ENCODE assay signal across 1 cellular context in the genomic region with DNA sequence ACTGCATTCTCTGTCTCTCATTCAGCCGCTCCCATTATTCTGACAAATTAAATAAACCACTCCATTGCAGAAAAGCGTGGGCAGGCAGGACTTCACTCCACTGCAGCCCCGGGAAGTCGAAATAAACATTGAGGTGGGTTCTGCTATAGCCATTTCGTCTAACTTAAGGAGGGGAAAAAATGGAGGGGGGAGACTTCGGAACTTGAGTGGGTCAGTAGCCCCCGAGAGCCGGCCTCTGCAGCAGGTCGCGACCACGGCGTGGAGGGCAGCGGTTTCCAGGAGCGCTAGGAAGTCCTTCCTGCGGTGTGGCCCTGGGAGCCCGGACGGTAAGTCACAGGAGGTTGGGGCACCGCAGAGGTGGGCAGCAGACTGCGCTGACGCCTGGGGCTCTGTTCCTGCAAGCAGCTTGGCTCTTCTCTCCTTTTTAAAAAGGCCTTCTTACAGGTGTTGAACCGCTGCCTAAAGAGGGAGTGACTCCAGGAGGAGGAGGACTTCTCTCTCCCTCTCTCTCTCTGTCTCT.
TF ChIP-seq lines count a peak whose summit lies in the region.

No MANE protein-coding gene starts in this region.

TF ChIP-seq in WTC11, 78 proteins besides CTCF, POLR2A, EP300 and RAD21 (continued from another document):
- TF ChIP-seq ATF2 (CRISPR knock-in tag; IDR thresholded peaks at IDR 0.05; ENCODE audit: borderline replicate concordance, low read depth) (no peak), E2F1 (CRISPR knock-in tag; IDR thresholded peaks at IDR 0.05) (no peak)
